ENCODE assay signal across 35 cellular contexts in the genomic region with DNA sequence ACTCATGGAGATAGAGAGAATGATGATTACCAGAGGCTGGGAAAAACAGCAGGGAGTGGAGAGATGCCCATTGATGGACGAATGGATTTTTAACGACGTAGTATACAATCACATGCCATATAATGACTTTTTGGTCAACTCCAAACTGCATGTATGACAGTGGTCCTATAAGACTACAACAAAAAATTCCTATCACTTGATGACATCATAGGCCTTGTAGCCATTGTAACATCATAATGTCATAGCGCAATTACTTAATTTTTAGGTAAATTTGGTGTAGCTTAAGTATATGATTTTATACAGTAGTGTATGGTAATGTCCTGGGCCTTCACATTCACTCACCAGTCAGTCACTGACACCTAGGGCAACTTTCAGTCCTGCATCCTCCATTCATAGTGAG.
"Had no signal": no experiment of that assay in that cellular context is flagged by ENCODE, and none has a peak within 500 bp of the region (broad histone marks: within the 10 kb centered on the region; RNA-seq: fewer than 3 reads in every experiment).

No MANE protein-coding gene starts in this region.

- H3K4me3 ChIP-seq: MG63 had no signal

- H3K27me3 ChIP-seq: MG63 had no signal

- DNase-seq: Karpas-422, Kasumi-1, MG63, MM.1S, MV-4-11, NCI-H1048, NCI-H1092, NCI-H1092 treated with DMSO at 0.1 percent for 48 hours, NCI-H1105, NCI-H1105 treated with DMSO at 0.1 percent for 48 hours, NCI-H1417, NCI-H1417 treated with DMSO at 0.1 percent for 48 hours, NCI-H1436, NCI-H1436 treated with DMSO at 0.1 percent for 48 hours, NCI-H146, NCI-H1694, NCI-H1694 treated with DMSO at 0.1 percent for 48 hours, NCI-H187, NCI-H187 treated with DMSO at 0.1 percent for 48 hours, NCI-H1930, NCI-H2029, NCI-H2029 treated with DMSO at 0.1 percent for 48 hours, NCI-H2081, NCI-H2081 treated with DMSO at 0.1 percent for 48 hours, NCI-H2107, NCI-H2171, NCI-H2171 treated with DMSO at 0.1 percent for 48 hours, NCI-H2227 treated with DMSO at 0.1 percent for 48 hours, NCI-H226, NCI-H345, NCI-H446, NCI-H446 treated with DMSO at 0.1 percent for 48 hours, NCI-H510A, NCI-H510A treated with DMSO at 0.1 percent for 48 hours, NCI-H524 had no signal

- H3K36me3 ChIP-seq: MG63 had no signal
